8 cellular contexts compared by ENCODE assay signal in genomic region chr7:157490465-157490912, GRCh38.
A peak's percentile ranks its signal among the peaks of the same experiment; 100 is the strongest.
DNase-seq lines count a peak whose midpoint lies in the region; ATAC-seq and TF ChIP-seq lines count a peak whose summit lies in the region.

No MANE protein-coding gene starts in this region.

- H3K9ac ChIP-seq in endodermal cell (ENCODE audit: extremely low read depth, low read length, poor library complexity, severe bottlenecking) = no peak overlapping the region

- 66 to 68% methylated on average over 5 to 8 of the region's 8 CpGs for WGBS in endodermal cell (ENCODE audit: insufficient coverage in 1 of 2, insufficient read length in 1 of 2), 2 experiments

- H3K36me3 ChIP-seq in right atrium auricular region = no peaks in the 10 kb centered on the region
- no peaks in the 10 kb centered on the region for H3K36me3 ChIP-seq in endodermal cell (ENCODE audit: control insufficient read depth, insufficient read depth, low read length)

- no peaks in the 10 kb centered on the region for H3K4me1 Mint-ChIP-seq in endodermal cell

- H3K9me3 Mint-ChIP-seq in endodermal cell = peaks cover 10% of the 10 kb centered on the region

- H3K27ac Mint-ChIP-seq in endodermal cell = no peak overlapping the region

- TF ChIP-seq CTCF in right atrium auricular region (IDR thresholded peaks at IDR 0.05) = no peak
- no peak for TF ChIP-seq CTCF in endodermal cell (conservative IDR thresholded peaks at IDR 0.05)

- H3K27ac ChIP-seq in right atrium auricular region (no peak overlapping the region), endodermal cell (ENCODE audit: low read depth, low read length) (no peak overlapping the region)

- no peak overlapping the region for H3K4me3 ChIP-seq in Jurkat, Clone E6-1 (ENCODE audit: low read length)
- H3K4me3 ChIP-seq in right atrium auricular region (no peak overlapping the region), endodermal cell (ENCODE audit: low read length) (no peak overlapping the region)

- H3K27me3 Mint-ChIP-seq in endodermal cell (ENCODE audit: insufficient read depth) = peaks cover 4% of the 10 kb centered on the region

- H3K36me3 Mint-ChIP-seq in endodermal cell (ENCODE audit: low read depth) = no peaks in the 10 kb centered on the region

- peaks cover 0 to 18% of the 10 kb centered on the region in 2 donors for H3K9me3 ChIP-seq in right atrium auricular region
- peaks cover 58% of the 10 kb centered on the region for H3K9me3 ChIP-seq in endodermal cell (ENCODE audit: control insufficient read depth, low read length)

- peak; percentile 93 for DNase-seq in Jurkat, Clone E6-1 (ENCODE audit: low read depth, low spot score)
- peak; percentile 13 to 34 for DNase-seq in activated CD4-positive, alpha-beta T cell treated with anti-CD3 and anti-CD28 coated beads, Interleukin-2, amount 50 U/mL, for 4 hours
- DNase-seq in right atrium auricular region (ENCODE audit: low spot score) (peak; percentile 55), SK-N-DZ (ENCODE audit: low spot score) (no peak), endodermal cell (no peak)

- H3K27me3 ChIP-seq in right atrium auricular region (no peaks in the 10 kb centered on the region), endodermal cell (ENCODE audit: control insufficient read depth, insufficient read depth, low read length, poor library complexity, severe bottlenecking) (no peaks in the 10 kb centered on the region)

- no peak overlapping the region for H3K4me3 Mint-ChIP-seq in endodermal cell

- no peaks in the 10 kb centered on the region for H3K4me1 ChIP-seq in right atrium auricular region
- H3K4me1 ChIP-seq in endodermal cell (ENCODE audit: control insufficient read depth, insufficient read depth, low read length) = no peaks in the 10 kb centered on the region

- peak; percentile 46 for ATAC-seq in GM18858 (IDR thresholded peaks at IDR 0.05; ENCODE audit: unreplicated experiment)
- no peak for ATAC-seq in HG02678 (IDR thresholded peaks at IDR 0.05; ENCODE audit: unreplicated experiment)
- no peak for ATAC-seq in GM18861 (IDR thresholded peaks at IDR 0.05; ENCODE audit: unreplicated experiment)

Comparison
In these comparisons a context has a peak if more than half of its experiments do, and no peak if none do; other contexts are left out.
1. DNase-seq: peak in Jurkat, Clone E6-1 (single experiment), activated CD4-positive, alpha-beta T cell treated with anti-CD3 and anti-CD28 coated beads, Interleukin-2, amount 50 U/mL, for 4 hours (2 of 2) and right atrium auricular region (single experiment); none in SK-N-DZ (single experiment) and endodermal cell (single experiment).